ENCODE assay signal across 8 cellular contexts in the genomic region with DNA sequence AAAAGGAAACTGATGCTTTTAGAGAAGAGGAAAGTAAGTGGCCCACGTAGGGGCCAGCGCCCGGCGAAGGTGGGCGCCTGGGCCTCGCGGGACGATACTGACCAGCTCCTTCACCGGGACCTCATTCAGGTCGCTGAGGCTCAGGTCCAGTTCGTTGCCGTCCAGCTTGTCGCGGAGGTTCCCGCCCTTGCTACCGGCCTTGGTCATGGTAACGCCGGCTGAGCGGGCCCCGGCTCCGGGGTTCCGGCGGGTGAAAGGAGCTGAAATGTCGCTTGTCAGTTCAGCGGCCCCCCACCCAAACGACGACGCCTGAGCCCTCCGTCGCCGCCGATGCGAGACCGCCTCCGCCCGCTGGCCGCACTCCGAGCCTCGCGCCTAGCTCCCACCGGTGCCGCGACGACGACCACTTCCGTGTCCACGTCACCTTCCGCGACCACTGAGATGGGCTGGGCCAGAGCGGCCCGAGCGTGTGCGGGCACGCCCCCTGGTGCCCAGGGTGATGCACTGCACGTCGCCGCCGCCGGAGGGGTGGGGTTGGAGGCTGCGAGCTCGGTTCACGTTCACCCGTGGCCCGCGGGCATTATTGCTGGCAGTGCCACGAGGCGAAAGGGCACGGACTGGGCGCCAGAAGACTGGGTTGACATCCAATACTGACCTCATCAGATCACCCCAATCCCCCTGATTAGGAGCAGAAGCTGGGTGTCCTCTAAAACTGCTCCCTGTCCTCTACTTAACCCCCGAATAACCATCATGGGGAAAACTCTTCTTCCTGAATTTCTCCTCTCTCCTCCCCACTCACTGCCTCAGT. TPM values are rescaled to one million over a fixed set of nuclear protein-coding genes. Genes with fewer than 3 reads are reported as not detected.
DNase-seq lines count a peak whose midpoint lies in the region; FAIRE-seq and TF ChIP-seq lines count a peak whose summit lies in the region.

Gene LRRC59 (minus strand): TSS at position 413 of the 808 bp plus-strand sequence. CDS start 206 bp downstream, at position 207.

- peak within 1 kb of the TSS; percentile 67; the same call in 1 of the 2 replicates for H3K14ac ChIP-seq in H9 (ENCODE audit: insufficient read depth, low read length)

- peak within 1 kb of the TSS; percentile 60 for H3K18ac ChIP-seq in H9 (ENCODE audit: insufficient read length, low read depth, low read length)

- H3K4me3 ChIP-seq in neutrophil (ENCODE audit: low read depth in 1 of 2, low read length in 1 of 2): peak within 1 kb of the TSS; percentile 81 to 87

- H2BK12ac ChIP-seq in H9 (ENCODE audit: insufficient read length, low read depth, low read length): no peak within 1 kb of the TSS

- peaks cover 25 to 37% (median 29%) of the 10 kb centered on the region in 3 experiments; a peak in 6 of 7 replicates for H3K36me3 Mint-ChIP-seq in H9 (ENCODE audit: insufficient read depth in 1 of 3, low read depth in 3 of 3)

- no peaks in the 10 kb centered on the region for H4K20me1 ChIP-seq in H9 (ENCODE audit: control insufficient read depth, insufficient read depth, insufficient read length)

- H3K4me1 Mint-ChIP-seq in H9: peaks cover 10 to 16% of the 10 kb centered on the region in 2 experiments

- no peak within 1 kb of the TSS for H4K5ac ChIP-seq in H9 (ENCODE audit: insufficient read length, low read depth, low read length)

- in situ Hi-C loops in SK-MEL-5 (cut with HindIII; ENCODE audit: low pct_unique_long_range_greater_than_20kb, low sequenced_read_pairs): no loop called here

- no CpG with 5 or more reads among the region's 70 CpGs for WGBS in H9 (ENCODE audit: extremely low coverage, insufficient read length, low lambda C conversion rate)

- H3K4me2 ChIP-seq in H9 (ENCODE audit: insufficient read depth, insufficient read length, low read length): peak within 1 kb of the TSS; percentile 98

- H3T11ph ChIP-seq in H9 (ENCODE audit: low read length): no peak within 1 kb of the TSS

- H3K9me3 Mint-ChIP-seq in H9: peaks cover 11 to 12% of the 10 kb centered on the region in 2 experiments; a peak in 4 of 5 replicates

- H2AK5ac ChIP-seq in H9 (ENCODE audit: insufficient read length, low read length): no peak within 1 kb of the TSS

- H2BK120ac ChIP-seq in H9 (ENCODE audit: low read depth, low read length, poor library complexity, severe bottlenecking): no peak within 1 kb of the TSS

- H3K9ac ChIP-seq in H9 (ENCODE audit: extremely low read depth, insufficient read length, low read length): peak within 1 kb of the TSS; percentile 78

- H3K4me1 ChIP-seq in H9 (ENCODE audit: insufficient read depth, low read length) (0 out of 2 replicates have a peak, but pooled peaks cover 3% of the 10 kb centered on the region), neutrophil (ENCODE audit: control insufficient read depth in 1 of 2, insufficient read depth in 1 of 2, low read depth in 1 of 2, low read length in 1 of 2) (peaks cover 20 to 21% of the 10 kb centered on the region in 2 experiments)

- peaks cover 8% of the 10 kb centered on the region for H3K27me3 Mint-ChIP-seq in H9 (ENCODE audit: low read depth)

- H3K23ac ChIP-seq in H9 (ENCODE audit: insufficient read length, low read depth, low read length): no peak within 1 kb of the TSS

- H3K27me3 ChIP-seq in H9 (ENCODE audit: insufficient read depth, low read length): no peaks in the 10 kb centered on the region
- no peaks in the 10 kb centered on the region for H3K27me3 ChIP-seq in neutrophil

- H3K4me3 Mint-ChIP-seq in H9: peak within 1 kb of the TSS; percentile 87 to 93

- DNase-seq in GM03348 (ENCODE audit: low spot score): peak; percentile 96
- DNase-seq in H9: peak; percentile 88
- peak; percentile 77 for DNase-seq in M059J (ENCODE audit: low read depth)
- peak; percentile 83 for DNase-seq in SK-MEL-5 (ENCODE audit: low read depth, low spot score)
- peak; percentile 94 for DNase-seq in activated naive CD4-positive, alpha-beta T cell treated with Interleukin-2 at 50 U/mL for 16 hours
- peak; percentile 83 to 90 for DNase-seq in frontal cortex (ENCODE audit: low spot score in 2 of 2)

- H3K4ac ChIP-seq in H9 (ENCODE audit: low read depth, low read length): no peak within 1 kb of the TSS

- H3K27ac Mint-ChIP-seq in H9: no peak within 1 kb of the TSS; a peak in 2 of 7 replicates

- H3K27ac ChIP-seq in H9 (ENCODE audit: insufficient read length, low read depth, low read length) (no peak within 1 kb of the TSS), neutrophil (peak within 1 kb of the TSS; percentile 69)

- FAIRE-seq in frontal cortex (lab: Jason Lieb, UNC): no peak

- H2BK5ac ChIP-seq in H9 (ENCODE audit: insufficient read length, low read length): no peak within 1 kb of the TSS

- no peak within 1 kb of the TSS for H4K8ac ChIP-seq in H9 (replicated peaks; ENCODE audit: insufficient read length, low read depth, low read length)

- H3K9me3 ChIP-seq in H9 (ENCODE audit: control insufficient read depth, low read depth, low read length): no peaks in the 10 kb centered on the region
- H3K9me3 ChIP-seq in neutrophil: no peaks in the 10 kb centered on the region

- no peak within 1 kb of the TSS for H2AFZ ChIP-seq in H9 (ENCODE audit: low read length)

- H3K79me1 ChIP-seq in H9 (ENCODE audit: insufficient read depth, low read depth, low read length, poor library complexity, severe bottlenecking): peaks cover 11% of the 10 kb centered on the region

- peaks cover 25% of the 10 kb centered on the region for H3K36me3 ChIP-seq in neutrophil

- no peak within 1 kb of the TSS for H2BK20ac ChIP-seq in H9 (ENCODE audit: low read depth, low read length, poor library complexity, severe bottlenecking)

- H3K56ac ChIP-seq in H9 (ENCODE audit: insufficient read length, low read depth, low read length): no peak within 1 kb of the TSS

- H3K23me2 ChIP-seq in H9 (ENCODE audit: insufficient read length, low read depth, low read length, poor library complexity, severe bottlenecking): peaks cover 14% of the 10 kb centered on the region

- no peak within 1 kb of the TSS for H4K91ac ChIP-seq in H9 (ENCODE audit: insufficient read length, low read depth, low read length)

- TF ChIP-seq CTCF in H9 (conservative IDR thresholded peaks at IDR 0.05): peak; percentile 99
- TF ChIP-seq CTCF in neutrophil (IDR thresholded peaks at IDR 0.05): peak; percentile 99
- TF ChIP-seq CTCF in subcutaneous adipose tissue (IDR thresholded peaks at IDR 0.05; ENCODE audit: low read depth): no peak

- H2BK15ac ChIP-seq in H9 (ENCODE audit: low read depth, low read length): no peak within 1 kb of the TSS

- peaks cover 11% of the 10 kb centered on the region; the same call in 1 of the 2 replicates for H3K79me2 ChIP-seq in H9 (ENCODE audit: insufficient read depth, low read length)

RNA-seq across cellular contexts. Expression of gene LRRC59, which starts in this region (rescaled TPM):
- 105 and 106 TPM in 2 replicates for total RNA-seq in H9 (2021)
- total RNA-seq in M059J (2014; rRNA removed; shearing (Covaris generic)): 213 and 250 TPM in 2 replicates
- 174 and 177 TPM in 2 replicates for total RNA-seq in SK-MEL-5 (2014; rRNA removed; shearing (Covaris generic))
- 183 and 203 TPM in 2 replicates for polyA plus RNA-seq in SK-MEL-5 (2015; cell fraction: cytosol; rRNA removed)
- 50.7 and 51.4 TPM in 2 replicates for polyA plus RNA-seq in SK-MEL-5 (2015; cell fraction: nucleus; rRNA removed)
- 38.7 TPM for total RNA-seq in frontal cortex
- 10 to 100 TPM; 36.5 to 91.5 (median 38.2) TPM for total RNA-seq in subcutaneous adipose tissue
